ENCODE assay signal across 1 cellular context in genomic region chr19:57477191-57478008, GRCh38.
TF ChIP-seq lines count a peak whose summit lies in the region.

TSS of gene ZNF772 (minus strand) at chr19:57477566. CDS start at chr19:57477309, 257 bp downstream.

TF ChIP-seq in HepG2, 621 proteins besides CTCF, POLR2A, EP300 and RAD21 (continued from another document and continues in another):
- TF ChIP-seq ZBTB40 (IDR thresholded peaks at IDR 0.05) (peak; percentile 74), ZBTB40 (CRISPR knock-in tag; IDR thresholded peaks at IDR 0.05) (no peak; the same call in 1 of the 2 replicates), ZNF180 (CRISPR knock-in tag; IDR thresholded peaks at IDR 0.05; ENCODE audit: borderline replicate concordance, low read depth) (0 out of 2 replicates have a peak, but pooled peaks have one; percentile 20), SMAD3 (CRISPR knock-in tag; IDR thresholded peaks at IDR 0.05) (0 out of 2 replicates have a peak, but pooled peaks have one; percentile 47), ZNF354B (CRISPR knock-in tag; IDR thresholded peaks at IDR 0.05) (no peak), CHD4 (IDR thresholded peaks at IDR 0.05; ENCODE audit: borderline replicate concordance, low read length) (no peak), SMARCC2 (IDR thresholded peaks at IDR 0.05) (no peak), MXD1 (CRISPR knock-in tag; IDR thresholded peaks at IDR 0.05) (peak; percentile 67; the same call in 1 of the 2 replicates), HIC2 (CRISPR knock-in tag; IDR thresholded peaks at IDR 0.05; ENCODE audit: low read depth) (no peak), MXI1 (IDR thresholded peaks at IDR 0.05; ENCODE audit: borderline replicate concordance, low read depth, low read length) (0 out of 3 replicates have a peak, but pooled peaks have one; percentile 42), HMGXB3 (CRISPR knock-in tag; IDR thresholded peaks at IDR 0.05; ENCODE audit: borderline replicate concordance) (peak; percentile 80), AGO2 (optimal IDR thresholded peaks at IDR 0.05; ENCODE audit: low read depth, low read length) (peak; percentile 50), MEF2D (CRISPR knock-in tag; IDR thresholded peaks at IDR 0.05) (peak; percentile 60; the same call in 1 of the 2 replicates), SMYD3 (CRISPR knock-in tag; IDR thresholded peaks at IDR 0.05) (no peak), ZKSCAN1 (IDR thresholded peaks at IDR 0.05; ENCODE audit: low read length) (no peak), TRIM24 (CRISPR knock-in tag; IDR thresholded peaks at IDR 0.05) (no peak), ZBTB33 (CRISPR knock-in tag; IDR thresholded peaks at IDR 0.05) (no peak), ZNF713 (CRISPR knock-in tag; IDR thresholded peaks at IDR 0.05) (no peak), ZNF383 (CRISPR knock-in tag; IDR thresholded peaks at IDR 0.05; ENCODE audit: borderline replicate concordance) (no peak), GLI4 (CRISPR knock-in tag; IDR thresholded peaks at IDR 0.05; ENCODE audit: borderline replicate concordance) (0 out of 2 replicates have a peak, but pooled peaks have one; percentile 70), ATM (IDR thresholded peaks at IDR 0.05; ENCODE audit: borderline replicate concordance) (no peak), PCBP1 (IDR thresholded peaks at IDR 0.05; ENCODE audit: borderline replicate concordance, low read depth, low read length) (no peak), ZNF101 (CRISPR knock-in tag; IDR thresholded peaks at IDR 0.05; ENCODE audit: borderline replicate concordance, low read depth) (no peak), SOX5 (CRISPR knock-in tag; IDR thresholded peaks at IDR 0.05; ENCODE audit: borderline replicate concordance) (0 out of 2 replicates have a peak, but pooled peaks have one; percentile 4), ZNF768 (CRISPR knock-in tag; IDR thresholded peaks at IDR 0.05) (peak; percentile 48; the same call in 1 of the 2 replicates), BATF2 (CRISPR knock-in tag; IDR thresholded peaks at IDR 0.05) (no peak), ZNF720 (CRISPR knock-in tag; IDR thresholded peaks at IDR 0.05) (no peak), TCF7L2 (IDR thresholded peaks at IDR 0.05; ENCODE audit: low read depth, low read length) (no peak), SSRP1 (CRISPR knock-in tag; IDR thresholded peaks at IDR 0.05) (no peak), ZNF777 (CRISPR knock-in tag; IDR thresholded peaks at IDR 0.05) (no peak), ZNF629 (CRISPR knock-in tag; conservative IDR thresholded peaks at IDR 0.05) (0 out of 2 replicates have a peak, but pooled peaks have one; percentile 6), ZNF331 (CRISPR knock-in tag; IDR thresholded peaks at IDR 0.05) (no peak), ARID4A (CRISPR knock-in tag; IDR thresholded peaks at IDR 0.05; ENCODE audit: borderline replicate concordance) (peak; percentile 89), ZNF569 (CRISPR knock-in tag; IDR thresholded peaks at IDR 0.05; ENCODE audit: borderline replicate concordance) (no peak), RBM39 (IDR thresholded peaks at IDR 0.05; ENCODE audit: low read depth, low read length, poor library complexity, severe bottlenecking) (no peak), ZNF335 (CRISPR knock-in tag; IDR thresholded peaks at IDR 0.05) (peak; percentile 41; the same call in 1 of the 2 replicates), PRMT3 (CRISPR knock-in tag; IDR thresholded peaks at IDR 0.05; ENCODE audit: borderline replicate concordance, low read depth) (no peak)
